Comparison of ENCODE assay signal across 15 cellular contexts in the genomic region with DNA sequence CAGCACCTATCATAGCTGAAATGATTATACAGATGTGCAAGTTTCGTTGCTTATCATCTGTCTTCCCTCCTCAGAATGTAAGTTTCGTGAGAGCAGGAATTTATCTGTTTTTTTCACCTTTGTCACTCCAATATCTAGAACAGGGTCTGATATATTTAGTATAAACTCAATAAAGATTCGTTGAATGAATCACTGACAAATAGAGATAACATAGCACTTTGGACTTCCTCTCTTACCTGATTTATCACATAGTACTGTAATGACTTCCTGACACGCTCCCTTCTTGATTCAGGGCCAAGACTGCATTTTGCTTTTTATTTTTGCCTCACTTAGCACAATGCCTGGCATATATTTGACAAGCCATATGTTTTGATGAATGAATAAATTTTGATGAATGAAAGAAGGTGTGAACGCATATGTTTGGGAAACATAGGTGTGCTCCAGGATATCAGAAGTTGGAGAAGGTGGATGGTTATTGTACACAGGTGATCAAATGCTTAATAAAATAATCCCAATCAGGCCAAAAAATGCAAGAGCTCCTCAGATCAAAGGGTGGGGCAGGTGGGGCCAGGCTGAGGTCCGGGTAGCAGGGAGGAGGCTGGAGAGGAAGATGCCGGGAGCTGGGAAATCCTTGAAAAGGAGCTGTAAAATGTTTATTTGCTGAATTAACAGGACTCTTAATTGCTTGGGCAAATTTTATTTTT. TPM values are rescaled to one million over a fixed set of nuclear protein-coding genes. Genes with fewer than 3 reads are reported as not detected.
A peak's percentile ranks its signal among the peaks of the same experiment; 100 is the strongest.
DNase-seq lines count a peak whose midpoint lies in the region; ATAC-seq, FAIRE-seq and TF ChIP-seq lines count a peak whose summit lies in the region.
"Had no signal": no experiment of that assay in that cellular context is flagged by ENCODE, and none has a peak within 500 bp of the region (broad histone marks: within the 10 kb centered on the region; RNA-seq: fewer than 3 reads in every experiment).

No MANE protein-coding gene starts in this region.

- POLR2A ChIA-PET in CD4-positive, alpha-beta T cell (lab: Charles Lee): interaction anchor here (1.0 to 1.7 kb wide), 4 partner anchors 9 to 32 kb away, joined by 3 to 5 read pairs (median 4); no protein-coding TSS in a partner anchor

- intact Hi-C loops in CD4-positive, alpha-beta T cell (cut with DNase I, micrococcal nuclease): no loop called here
- intact Hi-C loops in stomach (cut with DNase I; ENCODE audit: low total_unique reads): no loop called here

- H3K27ac ChIP-seq in CD4-positive, alpha-beta T cell (ENCODE audit: low read depth, low read length): no peak overlapping the region
- H3K27ac ChIP-seq in stomach: no peak overlapping the region
- H3K27ac ChIP-seq: right atrium auricular region had no signal

- H3K4me1 ChIP-seq in stomach: peaks cover 0 to 27% (median 2%) of the 10 kb centered on the region in 4 donors
- H3K4me1 ChIP-seq: right atrium auricular region had no signal

- H3K9me3 ChIP-seq in CD4-positive, alpha-beta T cell (ENCODE audit: control insufficient read depth, low read length): no peaks in the 10 kb centered on the region
- H3K9me3 ChIP-seq in stomach: no peaks in the 10 kb centered on the region
- H3K9me3 ChIP-seq: right atrium auricular region had no signal

- CTCF ChIA-PET in CD4-positive, alpha-beta T cell (lab: Charles Lee): interaction anchor here (0.9 to 1.4 kb wide), 3 partner anchors 8 to 184 kb away, joined by 3 to 6 read pairs (median 3); no protein-coding TSS in a partner anchor

- H3K9me3 Mint-ChIP-seq in CD4-positive, alpha-beta T cell: no peaks in the 10 kb centered on the region
- no peaks in the 10 kb centered on the region for H3K9me3 Mint-ChIP-seq in T-helper 2 cell treated with Interferon-gamma antibody and Interleukin-4, amounts not matched to agents 5 μg/mL and 100 μg/mL, for 36 hours
- no peaks in the 10 kb centered on the region for H3K9me3 Mint-ChIP-seq in immature natural killer cell
- H3K9me3 Mint-ChIP-seq: activated B cell treated with CpG ODN at 0.5 μM for 24 hours, HFFc6 had no signal

- H3K36me3 Mint-ChIP-seq in CD4-positive, alpha-beta T cell (ENCODE audit: low read depth): no peaks in the 10 kb centered on the region
- H3K36me3 Mint-ChIP-seq in T-helper 2 cell treated with Interferon-gamma antibody and Interleukin-4, amounts not matched to agents 5 μg/mL and 100 μg/mL, for 36 hours (ENCODE audit: low read depth): no peaks in the 10 kb centered on the region
- no peaks in the 10 kb centered on the region for H3K36me3 Mint-ChIP-seq in immature natural killer cell

- TF ChIP-seq POLR2A in H54 (IDR thresholded peaks at IDR 0.05; ENCODE audit: low read depth, low read length) (no peak), stomach (IDR thresholded peaks at IDR 0.05) (no peak)

- no peaks in the 10 kb centered on the region for H3K27me3 Mint-ChIP-seq in CD4-positive, alpha-beta T cell
- H3K27me3 Mint-ChIP-seq in T-helper 2 cell treated with Interferon-gamma antibody and Interleukin-4, amounts not matched to agents 5 μg/mL and 100 μg/mL, for 36 hours (ENCODE audit: low read depth): no peaks in the 10 kb centered on the region
- H3K27me3 Mint-ChIP-seq in immature natural killer cell (ENCODE audit: low read depth in 3 of 3): peaks cover 0 to 2% (median 0%) of the 10 kb centered on the region in 3 donors
- H3K27me3 Mint-ChIP-seq: activated B cell treated with CpG ODN at 0.5 μM for 24 hours had no signal

- H3K4me1 Mint-ChIP-seq in CD4-positive, alpha-beta T cell (ENCODE audit: low read depth): peaks cover 38% of the 10 kb centered on the region
- H3K4me1 Mint-ChIP-seq in T-helper 2 cell treated with Interferon-gamma antibody and Interleukin-4, amounts not matched to agents 5 μg/mL and 100 μg/mL, for 36 hours (ENCODE audit: low read depth): peaks cover 53% of the 10 kb centered on the region
- peaks cover 69 to 77% of the 10 kb centered on the region in 2 donors for H3K4me1 Mint-ChIP-seq in immature natural killer cell

- no peak for TF ChIP-seq CTCF in CD4-positive, alpha-beta T cell (IDR thresholded peaks at IDR 0.05)
- TF ChIP-seq CTCF in stomach (IDR thresholded peaks at IDR 0.05): no peak

- no peaks in the 10 kb centered on the region for H3K36me3 ChIP-seq in stomach
- H3K36me3 ChIP-seq: right atrium auricular region had no signal

- no peak overlapping the region for H3K4me3 ChIP-seq in stomach
- H3K4me3 ChIP-seq: right atrium auricular region had no signal

- DNase-seq in CD4-positive, alpha-beta T cell: no peak
- no peak for DNase-seq in H54 (ENCODE audit: insufficient read length, low spot score)
- DNase-seq in T-helper 2 cell treated with Interferon-gamma antibody and Interleukin-4, amounts not matched to agents 5 μg/mL and 100 μg/mL, for 36 hours (ENCODE audit: low spot score): no peak
- no peak for DNase-seq in immature natural killer cell
- no peak for DNase-seq in HK-2 (ENCODE audit: unreplicated experiment)
- DNase-seq in stomach: no peak
- DNase-seq in retina: no peak
- DNase-seq: activated B cell treated with CpG ODN at 0.5 μM for 24 hours, C1 segment of cervical spinal cord, dermis blood vessel endothelial cell, HFFc6, kidney, NCI-H1436 treated with DMSO at 0.1 percent for 48 hours had no signal

- peak overlapping the region; percentile 41 for H3K27ac Mint-ChIP-seq in CD4-positive, alpha-beta T cell
- H3K27ac Mint-ChIP-seq in T-helper 2 cell treated with Interferon-gamma antibody and Interleukin-4, amounts not matched to agents 5 μg/mL and 100 μg/mL, for 36 hours: peak overlapping the region; percentile 84
- H3K27ac Mint-ChIP-seq in immature natural killer cell: peak overlapping the region; percentile 82 to 95 (median 92)
- H3K27ac Mint-ChIP-seq: activated B cell treated with CpG ODN at 0.5 μM for 24 hours, HFFc6 had no signal

- peak; percentile 11 for FAIRE-seq in H54 (lab: Jason Lieb, UNC)
- FAIRE-seq: G401.6, kidney had no signal

- no peak for TF ChIP-seq EP300 in stomach (IDR thresholded peaks at IDR 0.05)

- WGBS in stomach, 5 donors: 24 to 53% (median 43%) methylated on average over 7 of the region's 7 CpGs

- H3K4me3 Mint-ChIP-seq in CD4-positive, alpha-beta T cell: peak overlapping the region; percentile 2
- peak overlapping the region; percentile 45 for H3K4me3 Mint-ChIP-seq in T-helper 2 cell treated with Interferon-gamma antibody and Interleukin-4, amounts not matched to agents 5 μg/mL and 100 μg/mL, for 36 hours
- peak overlapping the region; percentile 64 to 78 (median 66) for H3K4me3 Mint-ChIP-seq in immature natural killer cell
- H3K4me3 Mint-ChIP-seq: activated B cell treated with CpG ODN at 0.5 μM for 24 hours, HFFc6 had no signal

- peak; percentile 52 for ATAC-seq in CD4-positive, alpha-beta T cell (ENCODE audit: poor library complexity)

- H3K27me3 ChIP-seq in CD4-positive, alpha-beta T cell (ENCODE audit: control insufficient read depth, insufficient read depth, low read length): no peaks in the 10 kb centered on the region
- H3K27me3 ChIP-seq in stomach: peaks cover 0 to 4% (median 0%) of the 10 kb centered on the region in 3 donors
- H3K27me3 ChIP-seq: right atrium auricular region had no signal

RNA-seq across cellular contexts. Expression of a gene that starts 33.0 kb away (rescaled TPM):
- total RNA-seq in CD4-positive, alpha-beta T cell: 100 to 1,000 TPM; 175 to 183 TPM
- polyA plus RNA-seq in immature natural killer cell (100 to 1,000 TPM in 2 of 3 donors, 10 to 100 TPM in 1; 90.5 to 197 (median 117) TPM), stomach (10 to 100 TPM; 19.9 to 59.1 (median 25.5) TPM)
- total RNA-seq in stomach: 10 to 100 TPM in 4 of 5 donors, 1 to 10 TPM in 1; 9.8 to 52.9 (median 16.9) TPM

RNA-seq across cellular contexts. Expression of a gene that starts 54.6 kb away (rescaled TPM):
- 1 to 10 TPM; 5.9 to 6.6 TPM for total RNA-seq in CD4-positive, alpha-beta T cell
- 1 to 10 TPM; 4.3 to 8.4 (median 7.2) TPM for polyA plus RNA-seq in immature natural killer cell
- 10 to 100 TPM in 1 of 5 donors, 1 to 10 TPM in 4; 3.5 to 16.3 (median 6.4) TPM for total RNA-seq in stomach
- 1 to 10 TPM; 5.8 to 6.4 (median 5.9) TPM for polyA plus RNA-seq in stomach

RNA-seq across cellular contexts. Expression of a gene that starts 55.0 kb away (rescaled TPM):
- under 1 TPM; 0.41 to 0.47 TPM for total RNA-seq in CD4-positive, alpha-beta T cell
- polyA plus RNA-seq in immature natural killer cell: under 1 TPM in 2 of 3 donors, not detected in 1; 0.23 to 0.32 TPM
- total RNA-seq in stomach: under 1 TPM in 1 of 5 donors, not detected in 4; 0.87 TPM
- 1 to 10 TPM in 1 of 3 donors, under 1 TPM in 1, not detected in 1; 0.60 to 1.2 TPM for polyA plus RNA-seq in stomach

Comparison
In these comparisons a context has a peak if more than half of its experiments do, and no peak if none do; other contexts are left out.
1. H3K27ac Mint-ChIP-seq: peak in every context shown above with its lines; median percentile 92 in immature natural killer cell; 84 in T-helper 2 cell treated with Interferon-gamma antibody and Interleukin-4, amounts not matched to agents 5 μg/mL and 100 μg/mL, for 36 hours; 41 in CD4-positive, alpha-beta T cell.
2. H3K4me3 Mint-ChIP-seq: peak in every context shown above with its lines; median percentile 66 in immature natural killer cell; 45 in T-helper 2 cell treated with Interferon-gamma antibody and Interleukin-4, amounts not matched to agents 5 μg/mL and 100 μg/mL, for 36 hours; 2 in CD4-positive, alpha-beta T cell.